ENCODE assay signal across 21 cellular contexts in genomic region chr16:15866451-15866850, GRCh38. TPM values are rescaled to one million over a fixed set of nuclear protein-coding genes. Genes with fewer than 3 reads are reported as not detected.
DNase-seq lines count a peak whose midpoint lies in the region; ATAC-seq, FAIRE-seq and TF ChIP-seq lines count a peak whose summit lies in the region.
"Had no signal": no experiment of that assay in that cellular context is flagged by ENCODE, and none has a peak within 500 bp of the region (broad histone marks: within the 10 kb centered on the region; RNA-seq: fewer than 3 reads in every experiment).

No MANE protein-coding gene starts in this region.

- no peak overlapping the region for H3K4me3 Mint-ChIP-seq in activated naive CD4-positive, alpha-beta T cell treated with anti-CD3 and anti-CD28 coated beads, Interleukin-2, amount 10 ng/mL, durations not matched to agents 7 days and 5 days
- H3K4me3 Mint-ChIP-seq: B cell; CD4-positive, CD25-positive, alpha-beta regulatory T cell had no signal

- 43 to 44% methylated on average over 5 of the region's 5 CpGs for WGBS in GM23248 (ENCODE audit: low coverage in 1 of 2, low lambda C conversion rate in 2 of 2, missing lambda C conversion rate in 2 of 2), 2 experiments
- WGBS in K562 (ENCODE audit: insufficient coverage, low coverage, missing lambda C conversion rate): 86% methylated on average over 5 of the region's 5 CpGs
- WGBS in sigmoid colon, 2 donors: 90 to 91% methylated on average over 5 of the region's 5 CpGs

- H3F3A ChIP-seq in GM23248 (ENCODE audit: insufficient read depth): no peaks in the 10 kb centered on the region; the same call in 1 of the 2 replicates

- DNase-seq in GM23248: peak; percentile 46
- DNase-seq in K562 (ENCODE audit: extremely low read depth in 1 of 4, low spot score in 3 of 4): no peak
- peak; percentile 24 for DNase-seq in fibroblast of the aortic adventitia (ENCODE audit: low read depth)
- no peak for DNase-seq in sigmoid colon
- DNase-seq in activated naive CD4-positive, alpha-beta T cell treated with anti-CD3 and anti-CD28 coated beads, Interleukin-2, amount 10 ng/mL, durations not matched to agents 7 days and 5 days: no peak
- no peak for DNase-seq in amniotic stem cell (lab: John Stamatoyannopoulos, UW)
- no peak for DNase-seq in stimulated activated CD4-positive, alpha-beta T cell treated with anti-CD3 and anti-CD28 coated beads, Interleukin-4, amount 100 ng/mL, for 1 hour
- DNase-seq: ACHN; Calu3; CD4-positive, CD25-positive, alpha-beta regulatory T cell; DMS53; Karpas-422; NCI-H1092; NCI-H1436 treated with DMSO at 0.1 percent for 48 hours; NCI-H2029; NCI-H526; PC-9; SJCRH30 had no signal

- H3K27ac Mint-ChIP-seq in activated naive CD4-positive, alpha-beta T cell treated with anti-CD3 and anti-CD28 coated beads, Interleukin-2, amount 10 ng/mL, durations not matched to agents 7 days and 5 days: no peak overlapping the region
- H3K27ac Mint-ChIP-seq: B cell had no signal

- in situ Hi-C loops in GM23248 (cut with MboI): no loop called here
- in situ Hi-C loops in K562 (cut with MboI): no loop called here

- H3K9me3 Mint-ChIP-seq in activated naive CD4-positive, alpha-beta T cell treated with anti-CD3 and anti-CD28 coated beads, Interleukin-2, amount 10 ng/mL, durations not matched to agents 7 days and 5 days: no peaks in the 10 kb centered on the region
- H3K9me3 Mint-ChIP-seq: CD4-positive, CD25-positive, alpha-beta regulatory T cell had no signal

- no peaks in the 10 kb centered on the region for H3K9me2 ChIP-seq in GM23248 (ENCODE audit: insufficient read depth)

- POLR2A ChIA-PET in K562 (lab: Yijun Ruan, JAX): interaction anchor here (1.0 kb wide), 1 partner anchor 13 kb away, joined by 3 read pairs; no protein-coding TSS in a partner anchor

- intact Hi-C loops in K562 (cut with micrococcal nuclease): no loop called here
- intact Hi-C loops in sigmoid colon (cut with DNase I): no loop called here

- H3K27me3 ChIP-seq in GM23248 (replicated peaks; ENCODE audit: insufficient read depth) (no peaks in the 10 kb centered on the region), K562 (ENCODE audit: control insufficient read depth in 2 of 2, insufficient read depth in 2 of 2, low read length in 2 of 2) (no peaks in the 10 kb centered on the region), sigmoid colon (no peaks in the 10 kb centered on the region)
- H3K27me3 ChIP-seq: MG63, SJCRH30 had no signal

- peaks cover 2% of the 10 kb centered on the region for H3K79me2 ChIP-seq in GM23248 (ENCODE audit: insufficient read depth)
- H3K79me2 ChIP-seq in K562 (ENCODE audit: control insufficient read depth, insufficient read depth, low read length): no peaks in the 10 kb centered on the region

- H3K4me3 ChIP-seq in GM23248 (no peak overlapping the region), K562 (no peak overlapping the region), fibroblast of the aortic adventitia (ENCODE audit: low read depth, low read length) (no peak overlapping the region), sigmoid colon (no peak overlapping the region)
- H3K4me3 ChIP-seq: MG63, PC-9, SJCRH30 had no signal

- no peaks in the 10 kb centered on the region for H4K20me1 ChIP-seq in GM23248 (ENCODE audit: insufficient read depth)
- no peaks in the 10 kb centered on the region for H4K20me1 ChIP-seq in K562 (replicated peaks; ENCODE audit: control insufficient read depth, insufficient read depth, low read length)

- peaks cover 13% of the 10 kb centered on the region for H3K36me3 ChIP-seq in GM23248 (ENCODE audit: low read depth)
- H3K36me3 ChIP-seq in K562 (ENCODE audit: control insufficient read depth, insufficient read depth, low read length): peaks cover 56% of the 10 kb centered on the region; the same call in 2 of the 3 replicates
- H3K36me3 ChIP-seq in sigmoid colon: peaks cover 0 to 38% (median 7%) of the 10 kb centered on the region in 4 donors

- TF ChIP-seq POLR2A in K562 (conservative IDR thresholded peaks at IDR 0.05) (no peak), sigmoid colon (IDR thresholded peaks at IDR 0.05) (no peak)

- CTCF ChIA-PET in K562 (lab: Yijun Ruan, JAX; ENCODE audit: low intra/inter-chr PET ratio): no interaction called here
- CTCF ChIA-PET in activated naive CD4-positive, alpha-beta T cell treated with anti-CD3 and anti-CD28 coated beads, Interleukin-2, amount 10 ng/mL, durations not matched to agents 7 days and 5 days (lab: Charles Lee): no interaction called here

- no peak overlapping the region for H3K27ac ChIP-seq in GM23248
- H3K27ac ChIP-seq in K562 (ENCODE audit: extremely low read depth, low read depth, low read length): no peak overlapping the region
- peak overlapping the region; percentile 7 to 95 (median 76) for H3K27ac ChIP-seq in sigmoid colon
- H3K27ac ChIP-seq: PC-9, SJCRH30 had no signal

- no peaks in the 10 kb centered on the region for H3K9me3 ChIP-seq in GM23248 (ENCODE audit: low read depth)
- no peaks in the 10 kb centered on the region for H3K9me3 ChIP-seq in K562 (replicated peaks; ENCODE audit: control insufficient read depth, insufficient read depth, low read depth, low read length)
- no peaks in the 10 kb centered on the region for H3K9me3 ChIP-seq in sigmoid colon
- H3K9me3 ChIP-seq: MG63, SJCRH30 had no signal

- H3K4me1 Mint-ChIP-seq in activated naive CD4-positive, alpha-beta T cell treated with anti-CD3 and anti-CD28 coated beads, Interleukin-2, amount 10 ng/mL, durations not matched to agents 7 days and 5 days: no peaks in the 10 kb centered on the region
- H3K4me1 Mint-ChIP-seq: B cell; CD4-positive, CD25-positive, alpha-beta regulatory T cell had no signal

- H3K27me3 Mint-ChIP-seq in activated naive CD4-positive, alpha-beta T cell treated with anti-CD3 and anti-CD28 coated beads, Interleukin-2, amount 10 ng/mL, durations not matched to agents 7 days and 5 days: peaks cover 3% of the 10 kb centered on the region
- H3K27me3 Mint-ChIP-seq: B cell; CD4-positive, CD25-positive, alpha-beta regulatory T cell had no signal

- H2AFZ ChIP-seq in GM23248 (no peak overlapping the region), K562 (ENCODE audit: low read depth, low read length) (no peak overlapping the region)
- H2AFZ ChIP-seq: PC-9 had no signal

- BruUV-seq in K562 (replicated peaks; lab: Mats Ljungman, UMichigan): TSS peak; percentile 46

- no peak overlapping the region for H3K4me2 ChIP-seq in GM23248 (ENCODE audit: unreplicated experiment)
- H3K4me2 ChIP-seq in K562 (ENCODE audit: insufficient read depth, low read length): no peak overlapping the region
- H3K4me2 ChIP-seq: PC-9 had no signal

- peaks cover 25% of the 10 kb centered on the region for H3K36me3 Mint-ChIP-seq in activated naive CD4-positive, alpha-beta T cell treated with anti-CD3 and anti-CD28 coated beads, Interleukin-2, amount 10 ng/mL, durations not matched to agents 7 days and 5 days

- ATAC-seq in K562: no peak

- H3K9ac ChIP-seq in GM23248 (no peak overlapping the region), K562 (ENCODE audit: insufficient read depth in 1 of 2, low read depth in 2 of 2, low read length in 2 of 2) (no peak overlapping the region)

- TF ChIP-seq EP300 in K562 (IDR thresholded peaks at IDR 0.05; ENCODE audit: low read length) (no peak), sigmoid colon (IDR thresholded peaks at IDR 0.05) (no peak)

- H3K9me1 ChIP-seq in K562 (ENCODE audit: control insufficient read depth, insufficient read depth, low read length): no peaks in the 10 kb centered on the region

- no peak for FAIRE-seq in K562 (lab: Jason Lieb, UNC)
- FAIRE-seq: H54 had no signal

- TF ChIP-seq RAD21 in K562 (CRISPR knock-in tag; conservative IDR thresholded peaks at IDR 0.05 in 1 of 2, IDR thresholded peaks at IDR 0.05 in 1 of 2): no peak

- peaks cover 12% of the 10 kb centered on the region for H3K4me1 ChIP-seq in GM23248 (ENCODE audit: insufficient read depth)
- H3K4me1 ChIP-seq in K562 (replicated peaks in 1 of 2; ENCODE audit: control insufficient read depth in 2 of 2, insufficient read depth in 2 of 2, low read length in 2 of 2): no peaks in the 10 kb centered on the region
- peaks cover 0 to 33% (median 26%) of the 10 kb centered on the region in 4 donors for H3K4me1 ChIP-seq in sigmoid colon
- H3K4me1 ChIP-seq: SJCRH30 had no signal

- TF ChIP-seq CTCF in K562 (IDR thresholded peaks at IDR 0.05 in 2 of 3, conservative IDR thresholded peaks at IDR 0.05 in 1 of 3; ENCODE audit: insufficient read depth in 2 of 3, low read depth in 1 of 3, low read length in 3 of 3): no peak
- TF ChIP-seq CTCF in fibroblast of the aortic adventitia (IDR thresholded peaks at IDR 0.05; ENCODE audit: insufficient read depth, low read length): no peak
- TF ChIP-seq CTCF in sigmoid colon (IDR thresholded peaks at IDR 0.05): no peak

RNA-seq across cellular contexts. Expression of gene MYH11, which starts 9.6 kb away (rescaled TPM):
- not detected in 2 replicates for total RNA-seq in GM23248 (2014; rRNA removed; shearing (Covaris generic))
- polyA plus RNA-seq in GM23248 (2016; fragmentation: Nextera tagmentation; extraction: Ambion mirVana) (0.15 and 0.79 TPM in 2 replicates), K562 (2011; rRNA removed) (not detected in 2 replicates), K562 (2014; fragmentation: Illumina TruSeq; extraction: Trizol) (0.03 TPM in 1 of 2 replicates, not detected in the other), K562 (2014; fragmentation: Nextera tagmentation; extraction: Ambion mirVana) (under 1 TPM; 0.07 to 0.10 TPM), K562 (2014; rRNA removed) (0.04 TPM in 1 of 2 replicates, not detected in the other), sigmoid colon (100 to 1,000 TPM in 1 of 3 donors, 10 to 100 TPM in 1, 1 to 10 TPM in 1; 5.1 to 262 (median 31.8) TPM)
- not detected in 2 replicates for total RNA-seq in K562 (2011; cell fraction: chromatin; rRNA removed; ENCODE audit: low replicate concordance)
- total RNA-seq in K562 (2011; cell fraction: nucleolus; rRNA removed): not detected in 2 replicates
- total RNA-seq in K562 (2011; cell fraction: nucleoplasm; rRNA removed): 0.15 TPM in 1 of 2 replicates, not detected in the other
- total RNA-seq in K562 (2014; rRNA removed) (0.05 TPM in 1 of 2 replicates, not detected in the other), K562 (2014; rRNA removed; fragmentation: Illumina TruSeq; extraction: Trizol) (not detected in 2 replicates), K562 (2015; rRNA removed; fragmentation: Illumina TruSeq; extraction: Trizol) (not detected in 2 replicates), K562 (2021) (0.47 and 0.78 TPM in 2 replicates), fibroblast of the aortic adventitia (ENCODE audit: low replicate concordance) (0.57 TPM in 1 of 2 replicates, not detected in the other), sigmoid colon (over 10,000 TPM in 1 of 4 donors, 1,000 to 10,000 TPM in 3; 4,282 to 11,818 (median 7,071) TPM)
- not detected in 2 replicates for polyA plus RNA-seq in K562 (2011; cell fraction: cytosol; rRNA removed)
- not detected in 2 replicates for polyA plus RNA-seq in K562 (2011; cell fraction: nucleus; rRNA removed)
- 0.21 and 0.22 TPM in 2 replicates for polyA plus RNA-seq in K562 (2012)
- polyA minus RNA-seq in K562 (2011; rRNA and poly(A)+ RNA removed): not detected in 2 replicates
- polyA minus RNA-seq in K562 (2011; cell fraction: cytosol; rRNA and poly(A)+ RNA removed): not detected in 2 replicates
- 0.11 TPM in 1 of 2 replicates, not detected in the other for polyA minus RNA-seq in K562 (2011; cell fraction: nucleus; rRNA and poly(A)+ RNA removed)
- total RNA-seq: CD4-positive, CD25-positive, alpha-beta regulatory T cell had no signal

RNA-seq across cellular contexts. Expression of gene CEP20, which starts 22.0 kb away (rescaled TPM):
- 60.3 and 63.9 TPM in 2 replicates for total RNA-seq in GM23248 (2014; rRNA removed; shearing (Covaris generic))
- polyA plus RNA-seq in GM23248 (2016; fragmentation: Nextera tagmentation; extraction: Ambion mirVana): 53.8 and 56.1 TPM in 2 replicates
- total RNA-seq in K562 (2011; cell fraction: chromatin; rRNA removed; ENCODE audit: low replicate concordance): 16.8 and 17.6 TPM in 2 replicates
- total RNA-seq in K562 (2011; cell fraction: nucleolus; rRNA removed): 6.5 and 8.6 TPM in 2 replicates
- total RNA-seq in K562 (2011; cell fraction: nucleoplasm; rRNA removed): 16.4 and 23.5 TPM in 2 replicates
- total RNA-seq in K562 (2014; rRNA removed): 41.3 and 44.9 TPM in 2 replicates
- total RNA-seq in K562 (2014; rRNA removed; fragmentation: Illumina TruSeq; extraction: Trizol): 102 and 119 TPM in 2 replicates
- total RNA-seq in K562 (2015; rRNA removed; fragmentation: Illumina TruSeq; extraction: Trizol): 91.8 and 104 TPM in 2 replicates
- 61.2 and 74.2 TPM in 2 replicates for total RNA-seq in K562 (2021)
- polyA plus RNA-seq in K562 (2011; rRNA removed): 117 and 119 TPM in 2 replicates
- 15.8 and 39.6 TPM in 2 replicates for polyA plus RNA-seq in K562 (2011; cell fraction: cytosol; rRNA removed)
- 12.5 and 15.1 TPM in 2 replicates for polyA plus RNA-seq in K562 (2011; cell fraction: nucleus; rRNA removed)
- 63.4 and 74.9 TPM in 2 replicates for polyA plus RNA-seq in K562 (2012)
- polyA plus RNA-seq in K562 (2014; fragmentation: Illumina TruSeq; extraction: Trizol): 93.3 and 113 TPM in 2 replicates
- 100 to 1,000 TPM; 107 to 150 TPM for polyA plus RNA-seq in K562 (2014; fragmentation: Nextera tagmentation; extraction: Ambion mirVana)
- polyA plus RNA-seq in K562 (2014; rRNA removed): 66.4 and 70.1 TPM in 2 replicates
- 62.0 and 96.6 TPM in 2 replicates for polyA minus RNA-seq in K562 (2011; rRNA and poly(A)+ RNA removed)
- polyA minus RNA-seq in K562 (2011; cell fraction: cytosol; rRNA and poly(A)+ RNA removed): 27.4 and 29.0 TPM in 2 replicates
- polyA minus RNA-seq in K562 (2011; cell fraction: nucleus; rRNA and poly(A)+ RNA removed): 5.4 and 10.9 TPM in 2 replicates
- 42.3 and 55.8 TPM in 2 replicates for total RNA-seq in fibroblast of the aortic adventitia (ENCODE audit: low replicate concordance)
- 10 to 100 TPM; 29.5 to 44.2 (median 34.7) TPM for total RNA-seq in sigmoid colon
- polyA plus RNA-seq in sigmoid colon: 10 to 100 TPM; 23.9 to 34.9 (median 30.6) TPM

Comparison
In these comparisons a context has a peak if more than half of its experiments do, and no peak if none do; other contexts are left out.
1. DNase-seq: peak in GM23248 (single experiment) and fibroblast of the aortic adventitia (single experiment); none in K562 (0 of 4), sigmoid colon (single experiment), activated naive CD4-positive, alpha-beta T cell treated with anti-CD3 and anti-CD28 coated beads, Interleukin-2, amount 10 ng/mL, durations not matched to agents 7 days and 5 days (single experiment), amniotic stem cell (single experiment) and stimulated activated CD4-positive, alpha-beta T cell treated with anti-CD3 and anti-CD28 coated beads, Interleukin-4, amount 100 ng/mL, for 1 hour (single experiment).
2. H3K27ac ChIP-seq: peak in sigmoid colon (4 of 4); none in GM23248 (single experiment) and K562 (single experiment).
3. RNA of gene MYH11, which starts 9.6 kb away (total RNA-seq): 4,282 to 11,818 TPM in sigmoid colon; 0.05 to 0.78 TPM in K562, not detected in GM23248 and 0.57 TPM in fibroblast of the aortic adventitia; every median in the first group is over 1,000 times any median in the second.